Comparison of ENCODE assay signal across 1 cellular context in genomic region chr1:112618721-112619517, GRCh38.
TF ChIP-seq lines count a peak whose summit lies in the region.

TSS of gene ST7L (minus strand) at chr1:112619141. CDS start at chr1:112619113, 28 bp downstream.

TF ChIP-seq in SK-N-SH, 30 proteins besides CTCF, POLR2A, EP300 and RAD21 (continued from another document):
- TF ChIP-seq USF1 (IDR thresholded peaks at IDR 0.05; ENCODE audit: borderline replicate concordance, low read depth) (no peak), JUND (IDR thresholded peaks at IDR 0.05) (no peak), ZBTB33 (IDR thresholded peaks at IDR 0.05; ENCODE audit: borderline replicate concordance, low read depth) (no peak), REST (IDR thresholded peaks at IDR 0.05; ENCODE audit: low read depth, low read length) (peak; percentile 11; the same call in 1 of the 2 replicates), FOXM1 (IDR thresholded peaks at IDR 0.05; ENCODE audit: low read depth) (no peak), ELF1 (IDR thresholded peaks at IDR 0.05) (peak; percentile 61; the same call in 1 of the 2 replicates), SIN3A (IDR thresholded peaks at IDR 0.05; ENCODE audit: borderline replicate concordance, low read depth, low read length) (no peak), IRF3 (IDR thresholded peaks at IDR 0.05; ENCODE audit: low read depth, low read length) (no peak), YY1 (IDR thresholded peaks at IDR 0.05; ENCODE audit: low read depth) (peak; percentile 98), POLR2AphosphoS5 (IDR thresholded peaks at IDR 0.05; ENCODE audit: low read depth, low read length) (peak; percentile 89), MXI1 (IDR thresholded peaks at IDR 0.05; ENCODE audit: low read depth, low read length) (peak; percentile 84), SMC3 (IDR thresholded peaks at IDR 0.05; ENCODE audit: low read depth, low read length) (no peak), GABPA (IDR thresholded peaks at IDR 0.05; ENCODE audit: low read depth) (peak; percentile 74)
